In genomic region chr10:69640196-69640980, GRCh38 we compare ENCODE assay signal across 24 cellular contexts. TPM values are rescaled to one million over a fixed set of nuclear protein-coding genes. Genes with fewer than 3 reads are reported as not detected.
DNase-seq lines count a peak whose midpoint lies in the region; ATAC-seq, FAIRE-seq and TF ChIP-seq lines count a peak whose summit lies in the region.
"Had no signal": no experiment of that assay in that cellular context is flagged by ENCODE, and none has a peak within 500 bp of the region (broad histone marks: within the 10 kb centered on the region; RNA-seq: fewer than 3 reads in every experiment).

No MANE protein-coding gene starts in this region.

- no peaks in the 10 kb centered on the region for H3K36me3 ChIP-seq in bronchial epithelial cell (ENCODE audit: control insufficient read depth, insufficient read depth, low read length)
- no peaks in the 10 kb centered on the region for H3K36me3 ChIP-seq in upper lobe of right lung
- H3K36me3 ChIP-seq: lower lobe of right lung, MG63, right atrium auricular region had no signal

- DNase-seq in activated effector memory CD4-positive, alpha-beta T cell treated with anti-CD3 and anti-CD28 coated beads, Interleukin-2, amount 50 U/mL, for 16 hours: peak; percentile 47
- DNase-seq in activated effector memory CD4-positive, alpha-beta T cell treated with Interleukin-2 at 50 U/mL for 16 hours: no peak
- DNase-seq in bronchial epithelial cell (ENCODE audit: low read depth) (peak; percentile 85), iris pigment epithelial cell (ENCODE audit: low read depth) (peak; percentile 8), upper lobe of right lung (peak; percentile 29), hippocampal formation (lab: John Stamatoyannopoulos, UW) (no peak), NCI-H774 (lab: John Stamatoyannopoulos, UW) (no peak)
- DNase-seq: activated CD4-positive, alpha-beta T cell treated with anti-CD3 and anti-CD28 coated beads, Interleukin-2, amount 50 U/mL, for 1 hour; activated CD8-positive, alpha-beta memory T cell treated with anti-CD3 and anti-CD28 coated beads, Interleukin-2, amount 50 U/mL, for 48 hours; activated gamma-delta T cell; effector memory CD8-positive, alpha-beta T cell; GF-D8; lower lobe of right lung; NCI-H1436 treated with DMSO at 0.1 percent for 48 hours; NCI-H82; OCI-M1; SIG-M5; stimulated activated CD4-positive, alpha-beta T cell treated with anti-CD3 and anti-CD28 coated beads, Interleukin-15, amount 100 ng/mL, for 24 hours had no signal

- intact Hi-C loops in upper lobe of right lung (cut with DNase I): no loop called here

- H3K27me3 ChIP-seq in bronchial epithelial cell (ENCODE audit: control insufficient read depth, insufficient read depth, low read length) (peaks cover 4% of the 10 kb centered on the region), upper lobe of right lung (peaks cover 9% of the 10 kb centered on the region)
- H3K27me3 ChIP-seq: MG63, right atrium auricular region had no signal

- no peaks in the 10 kb centered on the region for H3K4me1 ChIP-seq in upper lobe of right lung
- H3K4me1 ChIP-seq: Caco-2, lower lobe of right lung, right atrium auricular region had no signal

- no peak for TF ChIP-seq CTCF in bronchial epithelial cell (IDR thresholded peaks at IDR 0.05; ENCODE audit: insufficient read depth, low read length, severe bottlenecking)
- TF ChIP-seq CTCF in upper lobe of right lung (IDR thresholded peaks at IDR 0.05): no peak

- ATAC-seq in upper lobe of right lung: no peak
- ATAC-seq in GM18873 (IDR thresholded peaks at IDR 0.05; ENCODE audit: low FRiP score, unreplicated experiment): no peak
- ATAC-seq: effector memory CD8-positive, alpha-beta T cell; GM23338; lower lobe of right lung had no signal

- no peaks in the 10 kb centered on the region for H3K9me3 ChIP-seq in upper lobe of right lung
- H3K9me3 ChIP-seq: Caco-2, lower lobe of right lung, MG63, right atrium auricular region had no signal

- H3K27ac ChIP-seq in upper lobe of right lung: no peak overlapping the region
- H3K27ac ChIP-seq: lower lobe of right lung, right atrium auricular region had no signal

- H3K4me3 ChIP-seq in bronchial epithelial cell (ENCODE audit: low read depth, low read length) (no peak overlapping the region), upper lobe of right lung (no peak overlapping the region)
- H3K4me3 ChIP-seq: GM23338, lower lobe of right lung, MG63, right atrium auricular region had no signal

- peak; percentile 28 for FAIRE-seq in bronchial epithelial cell (lab: Jason Lieb, UNC)

RNA-seq across cellular contexts. Expression of gene FAM241B, which starts 10.3 kb away (rescaled TPM):
- total RNA-seq in bronchial epithelial cell (2.6 and 4.6 TPM in 2 replicates), upper lobe of right lung (5.2 TPM)
- total RNA-seq: urinary bladder had no signal

Comparison
In these comparisons a context has a peak if more than half of its experiments do, and no peak if none do; other contexts are left out.
1. DNase-seq: peak in activated effector memory CD4-positive, alpha-beta T cell treated with anti-CD3 and anti-CD28 coated beads, Interleukin-2, amount 50 U/mL, for 16 hours (single experiment), bronchial epithelial cell (single experiment), iris pigment epithelial cell (single experiment) and upper lobe of right lung (single experiment); none in activated effector memory CD4-positive, alpha-beta T cell treated with Interleukin-2 at 50 U/mL for 16 hours (single experiment), hippocampal formation (0 of 2) and NCI-H774 (single experiment).